In the genomic region with DNA sequence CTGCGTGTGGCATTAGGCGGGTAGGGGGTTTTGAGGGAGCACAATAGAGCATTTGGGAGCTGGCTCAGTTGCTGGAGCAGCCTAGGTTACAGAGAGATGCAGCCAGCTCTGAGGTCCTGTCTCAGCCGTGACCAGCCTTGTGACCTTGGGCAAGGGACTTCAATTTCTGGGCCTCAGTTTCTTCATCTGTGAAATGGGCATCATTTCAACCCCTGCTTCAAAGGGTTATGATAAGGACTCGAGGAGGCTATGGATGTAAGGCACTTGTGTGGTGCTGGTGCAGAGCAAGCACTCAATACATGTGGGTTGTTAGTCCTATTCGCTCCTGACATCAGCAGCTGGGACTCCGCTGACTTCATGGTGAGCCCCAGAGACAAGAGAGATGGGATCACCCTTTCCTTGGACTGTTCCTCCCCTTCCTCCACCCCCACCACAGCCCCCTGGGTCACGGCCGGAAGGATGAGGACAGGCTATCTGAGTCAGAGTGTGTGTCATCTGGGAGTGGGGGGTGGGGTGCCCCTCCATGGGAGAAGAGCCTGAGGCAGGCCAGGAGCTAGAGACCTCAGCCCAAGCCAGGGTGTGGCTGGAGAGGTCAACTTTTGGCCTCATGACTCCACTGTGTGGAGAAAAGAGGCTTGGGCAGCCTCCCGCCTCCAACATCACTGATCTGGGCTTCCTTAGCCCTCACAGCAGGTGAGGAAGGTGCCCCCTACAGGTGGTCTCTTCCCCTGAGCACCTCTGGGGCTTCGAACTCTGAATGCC, we compare ENCODE assay signal across 14 cellular contexts.
DNase-seq lines count a peak whose midpoint lies in the region; ATAC-seq and TF ChIP-seq lines count a peak whose summit lies in the region.
"Had no signal": no experiment of that assay in that cellular context is flagged by ENCODE, and none has a peak within 500 bp of the region (broad histone marks: within the 10 kb centered on the region; RNA-seq: fewer than 3 reads in every experiment).

No MANE protein-coding gene starts in this region.

- H3K27me3 ChIP-seq in BLaER1: no peaks in the 10 kb centered on the region
- no peaks in the 10 kb centered on the region for H3K27me3 ChIP-seq in RWPE2 (ENCODE audit: insufficient read depth, poor library complexity, severe bottlenecking)
- no peaks in the 10 kb centered on the region for H3K27me3 ChIP-seq in hepatocyte

- H3K79me2 ChIP-seq in hepatocyte: no peaks in the 10 kb centered on the region

- H3K4me2 ChIP-seq in BLaER1: peak overlapping the region; percentile 24; the same call in 1 of the 2 replicates
- no peak overlapping the region for H3K4me2 ChIP-seq in hepatocyte

- no peaks in the 10 kb centered on the region for H3K9me2 ChIP-seq in hepatocyte (replicated peaks; ENCODE audit: insufficient read depth)

- H3K9ac ChIP-seq in BLaER1: no peak overlapping the region

- no peaks in the 10 kb centered on the region for H3K4me1 Mint-ChIP-seq in activated T-cell treated with anti-CD3 and anti-CD28 coated beads, Interleukin-2, amount 50 U/mL, for 4 hours (ENCODE audit: low read depth)

- H3K27ac ChIP-seq in BLaER1 (no peak overlapping the region), RWPE2 (ENCODE audit: poor library complexity, severe bottlenecking) (no peak overlapping the region), hepatocyte (peak overlapping the region; percentile 77)

- H3K4me3 Mint-ChIP-seq in activated T-cell treated with anti-CD3 and anti-CD28 coated beads, Interleukin-2, amount 50 U/mL, for 4 hours: no peak overlapping the region
- H3K4me3 Mint-ChIP-seq: activated CD4-positive, alpha-beta memory T cell treated with anti-CD3 and anti-CD28 coated beads for 36 hours had no signal

- H4K20me1 ChIP-seq in BLaER1 (no peaks in the 10 kb centered on the region), hepatocyte (ENCODE audit: insufficient read depth, poor library complexity, severe bottlenecking) (no peaks in the 10 kb centered on the region)

- no peaks in the 10 kb centered on the region for H3K36me3 Mint-ChIP-seq in activated T-cell treated with anti-CD3 and anti-CD28 coated beads, Interleukin-2, amount 50 U/mL, for 4 hours (ENCODE audit: insufficient read depth)
- H3K36me3 Mint-ChIP-seq: activated CD4-positive, alpha-beta memory T cell treated with anti-CD3 and anti-CD28 coated beads for 36 hours had no signal

- H3K9me3 Mint-ChIP-seq in activated T-cell treated with anti-CD3 and anti-CD28 coated beads, Interleukin-2, amount 50 U/mL, for 4 hours: no peaks in the 10 kb centered on the region
- H3K9me3 Mint-ChIP-seq: activated CD4-positive, alpha-beta memory T cell treated with anti-CD3 and anti-CD28 coated beads for 36 hours had no signal

- H3K4me1 ChIP-seq in BLaER1: peaks cover 6% of the 10 kb centered on the region; the same call in 1 of the 2 replicates
- peaks cover 7% of the 10 kb centered on the region for H3K4me1 ChIP-seq in RWPE2 (ENCODE audit: insufficient read depth, poor library complexity, severe bottlenecking)
- peaks cover 3% of the 10 kb centered on the region for H3K4me1 ChIP-seq in hepatocyte (ENCODE audit: insufficient read depth)

- no peaks in the 10 kb centered on the region for H3K9me3 ChIP-seq in BLaER1
- no peaks in the 10 kb centered on the region for H3K9me3 ChIP-seq in RWPE2 (ENCODE audit: severe bottlenecking)
- no peaks in the 10 kb centered on the region for H3K9me3 ChIP-seq in hepatocyte (ENCODE audit: low read depth)

- no peak overlapping the region for H2AFZ ChIP-seq in hepatocyte

- peak; percentile 37 for DNase-seq in HCEC 1CT
- DNase-seq in RWPE2 (ENCODE audit: low spot score): no peak
- no peak for DNase-seq in hepatocyte (ENCODE audit: low spot score)
- DNase-seq in activated T-cell treated with anti-CD3 and anti-CD28 coated beads, Interleukin-2, amount 50 U/mL, for 4 hours: no peak
- no peak for DNase-seq in NCI-H2196 (lab: John Stamatoyannopoulos, UW; ENCODE audit: unreplicated experiment)
- no peak for DNase-seq in GOT3 (lab: John Stamatoyannopoulos, UW)
- DNase-seq: activated CD4-positive, alpha-beta memory T cell treated with anti-CD3 and anti-CD28 coated beads for 36 hours; dermis blood vessel endothelial cell; midbrain; NCI-H2029 treated with DMSO at 0.1 percent for 48 hours; NCI-H748 treated with DMSO at 0.1 percent for 48 hours; Right ventricle myocardium superior had no signal

- TF ChIP-seq CTCF in RWPE2 (IDR thresholded peaks at IDR 0.05; ENCODE audit: poor library complexity, severe bottlenecking) (no peak), hepatocyte (IDR thresholded peaks at IDR 0.05; ENCODE audit: poor library complexity) (no peak)

- H3K36me3 ChIP-seq in BLaER1: no peaks in the 10 kb centered on the region
- H3K36me3 ChIP-seq in RWPE2 (ENCODE audit: low read depth): no peaks in the 10 kb centered on the region
- H3K36me3 ChIP-seq in hepatocyte (replicated peaks; ENCODE audit: insufficient read depth, low read depth): no peaks in the 10 kb centered on the region

- WGBS in hepatocyte (ENCODE audit: low lambda C conversion rate, missing lambda C conversion rate): 75% methylated on average over 10 of the region's 10 CpGs

- H3K4me3 ChIP-seq in BLaER1 (no peak overlapping the region), RWPE2 (ENCODE audit: severe bottlenecking) (no peak overlapping the region), hepatocyte (no peak overlapping the region)

- ATAC-seq in RWPE2 (ENCODE audit: low read depth) (peak; percentile 65), GM21526 (IDR thresholded peaks at IDR 0.05; ENCODE audit: low FRiP score, unreplicated experiment) (no peak)
- no peak for ATAC-seq in activated T-cell treated with anti-CD3 and anti-CD28 coated beads, Interleukin-2, amount 50 U/mL, for 4 hours

- H3K27me3 Mint-ChIP-seq in activated T-cell treated with anti-CD3 and anti-CD28 coated beads, Interleukin-2, amount 50 U/mL, for 4 hours (ENCODE audit: low read depth): peaks cover 20% of the 10 kb centered on the region
